In the genomic region with DNA sequence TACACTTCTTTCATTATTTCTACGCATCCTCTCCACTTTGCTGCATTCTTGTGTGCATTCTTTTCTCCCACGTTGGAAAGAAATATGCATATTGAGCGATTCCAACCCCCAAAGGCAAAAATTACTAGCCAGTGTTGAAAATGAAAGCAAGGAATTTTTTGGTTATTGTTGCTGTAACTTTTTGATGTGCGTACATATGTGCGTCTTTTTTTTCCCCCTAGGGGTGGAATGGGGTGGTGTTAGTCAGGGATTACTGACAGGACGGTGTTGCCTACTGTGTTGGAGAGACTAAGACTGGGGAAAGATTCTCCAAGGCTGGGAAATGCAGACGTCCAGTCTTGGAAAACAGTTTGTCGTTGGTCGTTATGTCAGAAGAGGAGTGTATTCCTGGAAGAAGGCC, we compare ENCODE assay signal across 9 cellular contexts. TPM values are rescaled to one million over a fixed set of nuclear protein-coding genes. Genes with fewer than 3 reads are reported as not detected.
DNase-seq lines count a peak whose midpoint lies in the region; ATAC-seq, FAIRE-seq and TF ChIP-seq lines count a peak whose summit lies in the region.
"Had no signal": no experiment of that assay in that cellular context is flagged by ENCODE, and none has a peak within 500 bp of the region (broad histone marks: within the 10 kb centered on the region; RNA-seq: fewer than 3 reads in every experiment).

No MANE protein-coding gene starts in this region.

- no peak overlapping the region for H3K4ac ChIP-seq in H1 (replicated peaks; ENCODE audit: insufficient read length, low read depth, low read length)

- POLR2A ChIA-PET in A673 (lab: Charles Lee; ENCODE audit: low non-redundant PET) (no interaction called here), H1 (lab: Charles Lee; ENCODE audit: partially characterized antibody) (no interaction called here)

- H3K9ac ChIP-seq in H1 (replicated peaks in 1 of 4; ENCODE audit: extremely low read depth in 1 of 4, low read depth in 3 of 4, low read length in 3 of 4), result no peak overlapping the region
- peak overlapping the region; percentile 57 for H3K9ac ChIP-seq in mucosa of stomach (ENCODE audit: low read length)

- no peak overlapping the region for H4K91ac ChIP-seq in H1 (replicated peaks; ENCODE audit: insufficient read length, low read length)

- no peaks in the 10 kb centered on the region for H3K36me3 ChIP-seq in A673 (ENCODE audit: insufficient read depth, low read length, poor library complexity, severe bottlenecking)
- H3K36me3 ChIP-seq in H1 (ENCODE audit: control insufficient read depth in 2 of 4, insufficient read depth in 4 of 4, low read length in 3 of 4), result no peaks in the 10 kb centered on the region
- H3K36me3 ChIP-seq in mucosa of stomach (ENCODE audit: control insufficient read depth, insufficient read depth, low read length), result no peaks in the 10 kb centered on the region

- peak overlapping the region; percentile 46 to 56; a peak in 2 of 4 replicates for H3K4me2 ChIP-seq in H1 (ENCODE audit: insufficient read depth in 1 of 2, low read depth in 2 of 2, low read length in 2 of 2)

- H4K8ac ChIP-seq in H1 (ENCODE audit: extremely low read depth, insufficient read depth, low read length), result no peak overlapping the region

- H4K20me1 ChIP-seq in H1 (replicated peaks in 1 of 2; ENCODE audit: control insufficient read depth in 1 of 2, insufficient read depth in 2 of 2, low read length in 2 of 2), result no peaks in the 10 kb centered on the region

- H3K27me3 ChIP-seq in A673 (replicated peaks; ENCODE audit: insufficient read depth, low read depth, low read length, poor library complexity) (peaks cover 14% of the 10 kb centered on the region), H1 (replicated peaks in 1 of 4; ENCODE audit: control insufficient read depth in 3 of 4, extremely low read depth in 1 of 4, insufficient read depth in 3 of 4, low read length in 3 of 4) (peaks cover 0 to 1% (median 0%) of the 10 kb centered on the region in 4 experiments; a peak in 1 of 7 replicates), mucosa of stomach (ENCODE audit: control insufficient read depth, insufficient read depth, low read length) (no peaks in the 10 kb centered on the region)

- CTCF ChIA-PET in A673 (lab: Charles Lee) (no interaction called here), H1 (lab: Charles Lee; ENCODE audit: partially characterized antibody) (interaction anchor here (0.8 to 1.1 kb wide), 4 partner anchors 12 to 359 kb away, joined by 3 to 4 read pairs (median 4); no protein-coding TSS in a partner anchor)

- H3K56ac ChIP-seq in H1 (replicated peaks; ENCODE audit: insufficient read length, low read depth, low read length), result no peak overlapping the region

- H3K4me3 ChIP-seq in A673 (ENCODE audit: low read depth, low read length, poor library complexity, severe bottlenecking), result no peak overlapping the region
- H3K4me3 ChIP-seq in H1 (ENCODE audit: extremely low read depth in 1 of 4, insufficient read depth in 2 of 4, low read depth in 3 of 4, low read length in 4 of 4), result no peak overlapping the region
- peak overlapping the region; percentile 22 for H3K4me3 ChIP-seq in mucosa of stomach (ENCODE audit: low read length)

- H3K27ac ChIP-seq in A673 (ENCODE audit: low read depth, low read length, poor library complexity, severe bottlenecking) (no peak overlapping the region), H1 (ENCODE audit: low read depth, low read length) (no peak overlapping the region)

- H3K4me1 ChIP-seq in A673 (ENCODE audit: insufficient read depth, low read length, poor library complexity, severe bottlenecking), result peaks cover 5% of the 10 kb centered on the region
- H3K4me1 ChIP-seq in H1 (replicated peaks in 1 of 4; ENCODE audit: control insufficient read depth in 3 of 4, insufficient read depth in 4 of 4, low read length in 3 of 4), result peaks cover 0 to 9% (median 2%) of the 10 kb centered on the region in 4 experiments; a peak in 3 of 7 replicates
- H3K4me1 ChIP-seq in mucosa of stomach (ENCODE audit: control insufficient read depth, insufficient read depth, low read length), result no peaks in the 10 kb centered on the region

- no peak overlapping the region for H2AK5ac ChIP-seq in H1 (ENCODE audit: low read depth, low read length)

- no peak for TF ChIP-seq EP300 in H1 (IDR thresholded peaks at IDR 0.05; ENCODE audit: borderline replicate concordance in 1 of 2, low read depth in 2 of 2, low read length in 2 of 2)

- intact Hi-C loops in A673 (cut with micrococcal nuclease; ENCODE audit: unreplicated experiment), result loop anchor here (10.0 kb wide), 2 partner anchors 329 to 571 kb away; no protein-coding TSS in a partner anchor

- TF ChIP-seq CTCF in A673 (conservative IDR thresholded peaks at IDR 0.05; ENCODE audit: low read depth, low read length) (peak; percentile 44), H1 (IDR thresholded peaks at IDR 0.05; ENCODE audit: control extremely low read depth in 1 of 3, insufficient read depth in 1 of 3, low read depth in 1 of 3, low read length in 3 of 3) (peak in 1 of 3 experiments; percentile 40; a peak in 1 of 4 replicates)

- H2BK15ac ChIP-seq in H1 (ENCODE audit: low read length), result no peak overlapping the region

- DNase-seq in A673 (ENCODE audit: low spot score), result peak; percentile 47
- peak; percentile 28 for DNase-seq in HT1080 (ENCODE audit: low read depth)
- DNase-seq in H1 (ENCODE audit: low read depth in 1 of 2, low spot score in 2 of 2), result no peak
- no peak for DNase-seq in stimulated activated CD4-positive, alpha-beta T cell treated with anti-CD3 and anti-CD28 coated beads, Interleukin-12 subunit alpha, Interleukin-12 subunit beta, amount 100 ng/mL, for 4 hours
- DNase-seq in COR-L47 (lab: John Stamatoyannopoulos, UW), result no peak
- DNase-seq: activated gamma-delta T cell treated with Interleukin-2 at 50 U/mL for 16 hours had no signal

- ATAC-seq in GM18520 (IDR thresholded peaks at IDR 0.05; ENCODE audit: unreplicated experiment), result no peak
- ATAC-seq in HG02981 (IDR thresholded peaks at IDR 0.05; ENCODE audit: unreplicated experiment), result no peak

- H3K79me2 ChIP-seq in H1 (ENCODE audit: control insufficient read depth in 1 of 2, insufficient read depth in 2 of 2, low read length in 2 of 2), result no peaks in the 10 kb centered on the region

- peaks cover 1% of the 10 kb centered on the region; the same call in 1 of the 2 replicates for H3K23me2 ChIP-seq in H1 (ENCODE audit: low read depth, low read length)

- no TSS peak for BruUV-seq in A673 (replicated peaks; lab: Mats Ljungman, UMichigan)

- WGBS in H1 (ENCODE audit: extremely low coverage in 1 of 2, insufficient coverage in 1 of 2, insufficient read length in 1 of 2, insufficient replicate concordance in 2 of 2, low coverage in 1 of 2, low lambda C conversion rate in 2 of 2, missing lambda C conversion rate in 1 of 2), 2 experiments, result 72% methylated on average over 9 of the region's 9 CpGs; no CpG with 5 or more reads in 1 of the 2 experiments

- no peak; a peak in 1 of 4 replicates for TF ChIP-seq RAD21 in H1 (IDR thresholded peaks at IDR 0.05 in 1 of 2, conservative IDR thresholded peaks at IDR 0.05 in 1 of 2; ENCODE audit: low read depth in 2 of 2, low read length in 2 of 2)

- H3K14ac ChIP-seq in H1 (ENCODE audit: insufficient read length), result no peak overlapping the region

- no peak overlapping the region for H3K18ac ChIP-seq in H1 (ENCODE audit: extremely low read depth, low read length)

- H2BK12ac ChIP-seq in H1 (ENCODE audit: low read depth, low read length), result no peak overlapping the region

- H4K5ac ChIP-seq in H1 (ENCODE audit: insufficient read length, low read depth, low read length), result no peak overlapping the region

- H2AFZ ChIP-seq in H1 (ENCODE audit: low read length), result peak overlapping the region; percentile 88; the same call in 1 of the 2 replicates

- no peak overlapping the region for H2BK20ac ChIP-seq in H1 (ENCODE audit: low read length)

- FAIRE-seq in H1 (lab: Jason Lieb, UNC), result peak; percentile 57

- H3K9me3 ChIP-seq in A673 (ENCODE audit: low read depth, low read length, poor library complexity, severe bottlenecking) (no peaks in the 10 kb centered on the region), H1 (ENCODE audit: insufficient read depth in 2 of 2, low read depth in 1 of 2, low read length in 1 of 2) (no peaks in the 10 kb centered on the region), mucosa of stomach (ENCODE audit: control insufficient read depth, low read length) (no peaks in the 10 kb centered on the region)

- no peak for TF ChIP-seq POLR2A in H1 (IDR thresholded peaks at IDR 0.05; ENCODE audit: control extremely low read depth in 1 of 2, low read depth in 2 of 2, low read length in 2 of 2)

- no peak overlapping the region for H2BK120ac ChIP-seq in H1 (replicated peaks; ENCODE audit: low read depth, low read length)

- no peak overlapping the region for H3K23ac ChIP-seq in H1 (ENCODE audit: insufficient read length)

- no peaks in the 10 kb centered on the region for H3K79me1 ChIP-seq in H1 (ENCODE audit: low read depth, low read length)

- H2BK5ac ChIP-seq in H1 (ENCODE audit: low read depth, low read length), result no peak overlapping the region

TF ChIP-seq in H1, 55 proteins besides CTCF, POLR2A, EP300 and RAD21 (continues in another document):
- TF ChIP-seq NRF1 (IDR thresholded peaks at IDR 0.05; ENCODE audit: low read depth, low read length), result no peak
- TF ChIP-seq GABPA (IDR thresholded peaks at IDR 0.05; ENCODE audit: borderline replicate concordance, insufficient read depth, low read length), result no peak
- no peak for TF ChIP-seq SP2 (IDR thresholded peaks at IDR 0.05; ENCODE audit: low read length)
- TF ChIP-seq POU5F1 (IDR thresholded peaks at IDR 0.05; ENCODE audit: low read depth, low read length), result no peak

RNA-seq across cellular contexts. Expression of a gene that starts 44.2 kb away (rescaled TPM):
- total RNA-seq in A673 (2021), result 0.09 TPM in 1 of 2 replicates, not detected in the other
- 0.03 TPM in 1 of 2 replicates, not detected in the other for total RNA-seq in HT1080 (2014; rRNA removed; shearing (Covaris generic))
- 0.09 and 0.30 TPM in 2 replicates for polyA plus RNA-seq in HT1080 (2015; cell fraction: cytosol; rRNA removed)
- 0.12 and 0.17 TPM in 2 replicates for polyA plus RNA-seq in HT1080 (2015; cell fraction: nucleus; rRNA removed)
- 0.10 and 0.17 TPM in 2 replicates for total RNA-seq in H1 (2021; fragmentation: NEBNext Ultra II Directional; extraction: Animal tissue kit (Norgen Biotek cat#: 25700))
- 0.03 and 0.05 TPM in 2 replicates for polyA plus RNA-seq in H1 (2011; rRNA removed)
- 0.04 TPM for polyA plus RNA-seq in H1 (2011; cell fraction: cytosol; rRNA removed)
- 0.37 TPM for polyA plus RNA-seq in H1 (2011; cell fraction: nucleus; rRNA removed)
- 0.03 to 0.11 TPM (median 0.05 TPM) in 4 replicates for polyA plus RNA-seq in H1 (2012, experiment 1 of 2)
- not detected for polyA plus RNA-seq in H1 (2012, experiment 2 of 2)
- polyA plus RNA-seq in H1 (2013, experiment 1 of 2), result 0.02 TPM
- polyA plus RNA-seq in H1 (2013, experiment 2 of 2), result 0.06 TPM
- 0.07 and 0.69 TPM in 2 replicates for polyA minus RNA-seq in H1 (2011; rRNA and poly(A)+ RNA removed)
- not detected for polyA minus RNA-seq in H1 (2011; cell fraction: cytosol; rRNA and poly(A)+ RNA removed)
- 1.6 TPM for polyA minus RNA-seq in H1 (2011; cell fraction: nucleus; rRNA and poly(A)+ RNA removed)

Comparison
In these comparisons a context has a peak if more than half of its experiments do, and no peak if none do; other contexts are left out.
1. DNase-seq: peak in A673 (single experiment) and HT1080 (single experiment); none in H1 (0 of 2), stimulated activated CD4-positive, alpha-beta T cell treated with anti-CD3 and anti-CD28 coated beads, Interleukin-12 subunit alpha, Interleukin-12 subunit beta, amount 100 ng/mL, for 4 hours (single experiment) and COR-L47 (single experiment).